2 cellular contexts compared by ENCODE assay signal in genomic region chr5:146441896-146442295, GRCh38.
TF ChIP-seq lines count a peak whose summit lies in the region.

No MANE protein-coding gene starts in this region.

TF ChIP-seq in IMR-90, 13 proteins besides CTCF, POLR2A, EP300 and RAD21 (continued from another document):
- TF ChIP-seq ELK1 (IDR thresholded peaks at IDR 0.05; ENCODE audit: borderline replicate concordance, low read depth, low read length), result no peak
- no peak for TF ChIP-seq USF2 (IDR thresholded peaks at IDR 0.05; ENCODE audit: low read depth, low read length)
- no peak for TF ChIP-seq MAFK (IDR thresholded peaks at IDR 0.05; ENCODE audit: low read depth, low read length)
- TF ChIP-seq FOS (IDR thresholded peaks at IDR 0.05; ENCODE audit: low read depth, low read length), result no peak

TF ChIP-seq in WTC11, 78 proteins besides CTCF, POLR2A, EP300 and RAD21 (continued from another document):
- TF ChIP-seq USF2 (CRISPR knock-in tag; IDR thresholded peaks at IDR 0.05) (no peak), JUN (CRISPR knock-in tag; IDR thresholded peaks at IDR 0.05) (no peak), ETV6 (CRISPR knock-in tag; IDR thresholded peaks at IDR 0.05) (no peak), ZNF671 (CRISPR knock-in tag; IDR thresholded peaks at IDR 0.05) (no peak), CDX4 (CRISPR knock-in tag; IDR thresholded peaks at IDR 0.05; ENCODE audit: borderline replicate concordance) (no peak), NFYB (CRISPR knock-in tag; conservative IDR thresholded peaks at IDR 0.05; ENCODE audit: low read depth) (no peak), ZNF281 (CRISPR knock-in tag; IDR thresholded peaks at IDR 0.05) (no peak), NFE2L1 (CRISPR knock-in tag; IDR thresholded peaks at IDR 0.05) (no peak), RORB (CRISPR knock-in tag; IDR thresholded peaks at IDR 0.05) (no peak), E2F4 (CRISPR knock-in tag; IDR thresholded peaks at IDR 0.05; ENCODE audit: borderline replicate concordance, low read depth) (no peak), ZNF138 (CRISPR knock-in tag; conservative IDR thresholded peaks at IDR 0.05) (no peak), SMAD4 (CRISPR knock-in tag; IDR thresholded peaks at IDR 0.05) (no peak), SOX15 (CRISPR knock-in tag; IDR thresholded peaks at IDR 0.05) (no peak), HMGXB4 (CRISPR knock-in tag; IDR thresholded peaks at IDR 0.05) (no peak)
